29 cellular contexts compared by ENCODE assay signal in the genomic region with DNA sequence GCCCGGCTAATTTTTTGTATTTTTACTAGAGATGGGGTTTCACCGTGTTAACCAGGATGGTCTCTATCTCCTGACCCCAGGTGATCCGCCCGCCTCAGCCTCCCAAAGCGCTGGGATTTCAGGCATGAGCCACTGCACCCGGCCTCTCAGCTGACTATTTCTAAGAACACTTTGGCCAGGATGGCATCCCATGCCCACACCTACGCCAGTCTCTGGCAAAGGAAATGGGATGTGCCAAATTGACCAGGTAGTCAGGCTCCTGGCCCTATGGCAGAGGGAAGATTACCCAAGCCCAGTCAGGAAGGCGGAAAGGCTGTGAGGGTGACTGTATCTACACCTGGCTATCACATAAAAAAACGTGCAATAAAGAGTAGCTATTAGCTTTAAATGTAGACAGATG.
"Had no signal": no experiment of that assay in that cellular context is flagged by ENCODE, and none has a peak within 500 bp of the region (broad histone marks: within the 10 kb centered on the region; RNA-seq: fewer than 3 reads in every experiment).

No MANE protein-coding gene starts in this region.

- H3K27me3 ChIP-seq: adrenal gland, body of pancreas, breast epithelium, Peyer's patch had no signal

- H3K9ac ChIP-seq: KMS-11 had no signal

- ATAC-seq: activated CD8-positive, alpha-beta T cell treated with anti-CD3 and anti-CD28 coated beads, Interleukin-2, amount 10 ng/mL, durations not matched to agents 7 days and 5 days; activated naive CD4-positive, alpha-beta T cell treated with anti-CD3 and anti-CD28 coated beads, Interleukin-2, amount 50 U/mL, for 72 hours; activated T-cell treated with anti-CD3 and anti-CD28 coated beads, Interleukin-2, amount 50 U/mL, for 4 hours; body of pancreas; PC-3; Right ventricle myocardium inferior had no signal

- DNase-seq: activated CD4-positive, alpha-beta T cell treated with anti-CD3 and anti-CD28 coated beads, Interleukin-2, amount 10 ng/mL, durations not matched to agents 24 days and 14 days; activated CD4-positive, alpha-beta T cell treated with anti-CD3 and anti-CD28 coated beads, Interleukin-2, amount 50 U/mL, for 48 hours; activated CD8-positive, alpha-beta T cell treated with anti-CD3 and anti-CD28 coated beads, Interleukin-2, amount 10 ng/mL, durations not matched to agents 7 days and 5 days; activated gamma-delta T cell treated with Interleukin-2 at 50 U/mL for 16 hours; activated naive CD4-positive, alpha-beta T cell treated with anti-CD3 and anti-CD28 coated beads for 36 hours; activated T-cell treated with anti-CD3 and anti-CD28 coated beads, Interleukin-2, amount 50 U/mL, for 4 hours; adrenal gland; body of pancreas; NCI-H1092 treated with DMSO at 0.1 percent for 48 hours; NCI-H1417; NCI-H146; NCI-H187; NCI-H2029 treated with DMSO at 0.1 percent for 48 hours; NCI-H2107; NCI-H2171; NCI-H510A; NCI-H526; NCI-H748 treated with DMSO at 0.1 percent for 48 hours; NK-92 treated with Interleukin-12 subunit alpha and Interleukin-12 subunit beta, amount 100 ng/mL, for 24 hours; PC-3; RPMI8226; SIG-M5 had no signal

- H3K4me3 Mint-ChIP-seq: activated CD4-positive, alpha-beta T cell treated with anti-CD3 and anti-CD28 coated beads, Interleukin-2, amount 10 ng/mL, durations not matched to agents 24 days and 14 days; activated CD8-positive, alpha-beta T cell treated with anti-CD3 and anti-CD28 coated beads, Interleukin-2, amount 10 ng/mL, durations not matched to agents 7 days and 5 days; activated naive CD4-positive, alpha-beta T cell treated with anti-CD3 and anti-CD28 coated beads for 36 hours; activated T-cell treated with anti-CD3 and anti-CD28 coated beads, Interleukin-2, amount 50 U/mL, for 4 hours; activated T-helper 1 cell treated with anti-CD3 and anti-CD28 coated beads, Interleukin-12 subunit alpha, Interleukin-12 subunit beta, Interleukin-2, Interleukin-4 antibody, amounts not matched to agents 30 ng/mL and 10 ng/mL and 1 ng/mL, durations not matched to agents 14 hours and 24 hours and 36 hours; T-helper 2 cell treated with Interferon-gamma antibody and Interleukin-4, amounts not matched to agents 5 μg/mL and 100 μg/mL, for 36 hours had no signal

- H3K4me2 ChIP-seq: KMS-11 had no signal

- H3K9me3 Mint-ChIP-seq: activated CD4-positive, alpha-beta T cell treated with anti-CD3 and anti-CD28 coated beads, Interleukin-2, amount 10 ng/mL, durations not matched to agents 24 days and 14 days; activated naive CD4-positive, alpha-beta T cell treated with anti-CD3 and anti-CD28 coated beads for 36 hours; activated naive CD4-positive, alpha-beta T cell treated with anti-CD3 and anti-CD28 coated beads, Interleukin-2, amount 50 U/mL, for 72 hours; activated T-cell treated with anti-CD3 and anti-CD28 coated beads, Interleukin-2, amount 50 U/mL, for 4 hours; activated T-helper 1 cell treated with anti-CD3 and anti-CD28 coated beads, Interleukin-12 subunit alpha, Interleukin-12 subunit beta, Interleukin-2, Interleukin-4 antibody, amounts not matched to agents 30 ng/mL and 10 ng/mL and 1 ng/mL, durations not matched to agents 14 hours and 24 hours and 36 hours; T-helper 2 cell treated with Interferon-gamma antibody and Interleukin-4, amounts not matched to agents 5 μg/mL and 100 μg/mL, for 36 hours had no signal

- H3K27ac ChIP-seq: adrenal gland, body of pancreas, breast epithelium, KMS-11, Peyer's patch had no signal

- H3K9me3 ChIP-seq: adrenal gland, body of pancreas, breast epithelium, Peyer's patch had no signal

- H3K27ac Mint-ChIP-seq: activated CD4-positive, alpha-beta T cell treated with anti-CD3 and anti-CD28 coated beads, Interleukin-2, amount 10 ng/mL, durations not matched to agents 24 days and 14 days; activated CD8-positive, alpha-beta T cell treated with anti-CD3 and anti-CD28 coated beads, Interleukin-2, amount 10 ng/mL, durations not matched to agents 7 days and 5 days; activated naive CD4-positive, alpha-beta T cell treated with anti-CD3 and anti-CD28 coated beads for 36 hours; T-helper 2 cell treated with Interferon-gamma antibody and Interleukin-4, amounts not matched to agents 5 μg/mL and 100 μg/mL, for 36 hours had no signal

- H3K36me3 ChIP-seq: adrenal gland, breast epithelium, Peyer's patch had no signal

- H3K4me1 ChIP-seq: breast epithelium had no signal

- H3K4me3 ChIP-seq: adrenal gland, body of pancreas, breast epithelium, Peyer's patch had no signal

- H3K36me3 Mint-ChIP-seq: activated naive CD4-positive, alpha-beta T cell treated with anti-CD3 and anti-CD28 coated beads, Interleukin-2, amount 50 U/mL, for 72 hours had no signal
